18 cellular contexts compared by ENCODE assay signal in the genomic region with DNA sequence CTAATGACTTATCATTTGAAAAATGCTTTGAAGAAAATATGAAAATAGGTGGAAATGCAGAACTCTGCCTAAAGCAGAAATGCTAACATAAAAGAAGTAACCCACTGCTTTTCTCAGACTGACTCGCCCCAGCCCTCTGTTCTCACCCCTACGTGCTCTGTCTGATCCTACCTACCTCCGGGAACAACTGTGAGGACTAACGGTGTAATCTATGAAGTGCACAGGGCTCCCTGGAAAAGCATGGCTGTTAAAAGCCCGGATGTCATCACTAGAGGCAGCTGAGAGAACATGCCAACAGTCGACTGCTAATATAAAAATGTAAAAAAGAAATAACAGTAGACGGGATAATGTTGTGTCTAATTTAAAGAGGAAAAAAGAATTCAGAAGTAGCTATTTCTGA.
DNase-seq lines count a peak whose midpoint lies in the region; ATAC-seq, FAIRE-seq and TF ChIP-seq lines count a peak whose summit lies in the region.
"Had no signal": no experiment of that assay in that cellular context is flagged by ENCODE, and none has a peak within 500 bp of the region (broad histone marks: within the 10 kb centered on the region; RNA-seq: fewer than 3 reads in every experiment).

No MANE protein-coding gene starts in this region.

- peak; percentile 53 for FAIRE-seq in keratinocyte (lab: Jason Lieb, UNC)
- FAIRE-seq: A204.1, H1 had no signal

- no peak for DNase-seq in heart left ventricle
- no peak for DNase-seq in right atrium auricular region (ENCODE audit: low spot score)
- no peak for DNase-seq in dorsolateral prefrontal cortex
- DNase-seq in keratinocyte (ENCODE audit: low read depth, low spot score) = no peak
- no peak for DNase-seq in GM19238 (ENCODE audit: insufficient read length, low spot score)
- DNase-seq in tibial nerve (ENCODE audit: low spot score in 2 of 2) = no peak
- DNase-seq: CD8-positive, alpha-beta T cell; KG1; NCI-H1092; NCI-H146; NCI-H2081; NCI-H510A; NCI-H774; PC-9 had no signal

- H2AFZ ChIP-seq in keratinocyte (ENCODE audit: control insufficient read depth, low read length) = no peak overlapping the region
- H2AFZ ChIP-seq: PC-9 had no signal

- H3K9me3 ChIP-seq in heart left ventricle = no peaks in the 10 kb centered on the region
- H3K9me3 ChIP-seq in right atrium auricular region = no peaks in the 10 kb centered on the region
- no peaks in the 10 kb centered on the region for H3K9me3 ChIP-seq in keratinocyte (ENCODE audit: control insufficient read depth, low read depth, low read length)
- H3K9me3 ChIP-seq in tibial nerve = no peaks in the 10 kb centered on the region
- H3K9me3 ChIP-seq: BLaER1 had no signal

- no peak overlapping the region for H3K4me2 ChIP-seq in keratinocyte (ENCODE audit: control insufficient read depth, extremely low read depth, insufficient read depth, low read depth, low read length)
- H3K4me2 ChIP-seq: BLaER1, PC-9 had no signal

- H3K9ac ChIP-seq in keratinocyte (ENCODE audit: control insufficient read depth, extremely low read depth, insufficient read depth, low read length) = no peak overlapping the region
- H3K9ac ChIP-seq: BLaER1 had no signal

- ATAC-seq in heart left ventricle (peak; percentile 73 to 84 (median 79)), HG02970 (IDR thresholded peaks at IDR 0.05; ENCODE audit: low FRiP score, unreplicated experiment) (no peak)
- ATAC-seq: CD8-positive, alpha-beta T cell had no signal

- H3K27ac ChIP-seq in heart left ventricle = no peak overlapping the region
- H3K27ac ChIP-seq in right atrium auricular region = no peak overlapping the region
- H3K27ac ChIP-seq in dorsolateral prefrontal cortex = peak overlapping the region in 36 of 59 donors; percentile 2 to 72 (median 42)
- H3K27ac ChIP-seq in keratinocyte (ENCODE audit: control insufficient read depth, insufficient read depth, low read length) = no peak overlapping the region
- H3K27ac ChIP-seq in tibial nerve = no peak overlapping the region
- H3K27ac ChIP-seq: BLaER1, PC-9 had no signal

- dilution Hi-C loops in keratinocyte (cut with MboI; ENCODE audit: extremely low pct_ligation_motif_present, low sequenced_read_pairs) = no loop called here

- no peaks in the 10 kb centered on the region for H3K36me3 ChIP-seq in heart left ventricle
- no peaks in the 10 kb centered on the region for H3K36me3 ChIP-seq in right atrium auricular region
- H3K36me3 ChIP-seq in keratinocyte (ENCODE audit: control insufficient read depth in 2 of 2, extremely low read depth in 1 of 2, insufficient read depth in 2 of 2, low read length in 2 of 2) = no peaks in the 10 kb centered on the region
- H3K36me3 ChIP-seq in tibial nerve = no peaks in the 10 kb centered on the region
- H3K36me3 ChIP-seq: BLaER1 had no signal

- peaks cover 53% of the 10 kb centered on the region for H3K79me2 ChIP-seq in keratinocyte (ENCODE audit: control insufficient read depth, insufficient read depth, low read length)

- H3K4me1 ChIP-seq in heart left ventricle (peaks cover 0 to 15% (median 0%) of the 10 kb centered on the region in 12 donors), right atrium auricular region (no peaks in the 10 kb centered on the region), keratinocyte (ENCODE audit: control insufficient read depth, extremely low read depth, insufficient read depth, low read length) (peaks cover 22% of the 10 kb centered on the region), tibial nerve (peaks cover 0 to 20% (median 6%) of the 10 kb centered on the region in 4 donors)
- H3K4me1 ChIP-seq: BLaER1 had no signal

- WGBS in heart left ventricle, 4 donors = 43 to 54% (median 44%) methylated on average over 7 of the region's 7 CpGs
- 67 to 72% methylated on average over 7 of the region's 7 CpGs for WGBS in tibial nerve, 2 donors

- no peaks in the 10 kb centered on the region for H4K20me1 ChIP-seq in keratinocyte (ENCODE audit: control insufficient read depth, extremely low read depth, insufficient read depth, low read length)
- H4K20me1 ChIP-seq: BLaER1 had no signal

- TF ChIP-seq POLR2A in heart left ventricle (IDR thresholded peaks at IDR 0.05) = no peak
- no peak for TF ChIP-seq POLR2A in tibial nerve (IDR thresholded peaks at IDR 0.05)

- H3K9me1 ChIP-seq in keratinocyte (ENCODE audit: control insufficient read depth, extremely low read depth, insufficient read depth, low read length) = no peaks in the 10 kb centered on the region

- TF ChIP-seq EP300 in tibial nerve (IDR thresholded peaks at IDR 0.05) = no peak

- TF ChIP-seq CTCF in heart left ventricle (IDR thresholded peaks at IDR 0.05) = no peak
- TF ChIP-seq CTCF in right atrium auricular region (IDR thresholded peaks at IDR 0.05) = no peak
- TF ChIP-seq CTCF in dorsolateral prefrontal cortex (IDR thresholded peaks at IDR 0.05 in 54 of 56, conservative IDR thresholded peaks at IDR 0.05 in 2 of 56; ENCODE audit: low read depth in 1 of 56, partially characterized antibody in 56 of 56) = no peak
- no peak for TF ChIP-seq CTCF in keratinocyte (optimal IDR thresholded peaks at IDR 0.05 in 1 of 3, IDR thresholded peaks at IDR 0.05 in 1 of 3, conservative IDR thresholded peaks at IDR 0.05 in 1 of 3; ENCODE audit: extremely low read depth in 1 of 3, insufficient read depth in 2 of 3, low read length in 3 of 3)
- no peak for TF ChIP-seq CTCF in tibial nerve (IDR thresholded peaks at IDR 0.05)

- H3K4me3 ChIP-seq in heart left ventricle (peak overlapping the region in 1 of 12 donors; percentile 11), right atrium auricular region (no peak overlapping the region), dorsolateral prefrontal cortex (peak overlapping the region in 1 of 59 donors; percentile 18), keratinocyte (ENCODE audit: control insufficient read depth in 2 of 3, extremely low read depth in 1 of 3, insufficient read depth in 2 of 3, low read depth in 1 of 3, low read length in 3 of 3) (no peak overlapping the region), tibial nerve (no peak overlapping the region)
- H3K4me3 ChIP-seq: BLaER1, PC-9 had no signal

- H3K27me3 ChIP-seq in heart left ventricle = no peaks in the 10 kb centered on the region
- no peaks in the 10 kb centered on the region for H3K27me3 ChIP-seq in right atrium auricular region
- no peaks in the 10 kb centered on the region for H3K27me3 ChIP-seq in dorsolateral prefrontal cortex
- H3K27me3 ChIP-seq in keratinocyte (ENCODE audit: control insufficient read depth, extremely low read depth, insufficient read depth, low read length) = no peaks in the 10 kb centered on the region
- no peaks in the 10 kb centered on the region for H3K27me3 ChIP-seq in tibial nerve
- H3K27me3 ChIP-seq: BLaER1 had no signal

- intact Hi-C loops in heart left ventricle (cut with DNase I) (no loop called here), dorsolateral prefrontal cortex (cut with DNase I) (no loop called here)

Comparison
In these comparisons a context has a peak if more than half of its experiments do, and no peak if none do; other contexts are left out.
1. H3K27ac ChIP-seq: peak in dorsolateral prefrontal cortex (36 of 59); none in heart left ventricle (0 of 12), right atrium auricular region (0 of 2), keratinocyte (single experiment) and tibial nerve (0 of 4).